1 cellular context compared by ENCODE assay signal in genomic region chr6:56739836-56740815, GRCh38.
A peak's percentile ranks its signal among the peaks of the same experiment; 100 is the strongest.
TF ChIP-seq lines count a peak whose summit lies in the region.

No MANE protein-coding gene starts in this region.

TF ChIP-seq in HepG2, 621 proteins besides CTCF, POLR2A, EP300 and RAD21 (continued from another document and continues in another):
- TF ChIP-seq ZNF770 (CRISPR knock-in tag; IDR thresholded peaks at IDR 0.05) (peak; percentile 53), XRCC5 (optimal IDR thresholded peaks at IDR 0.05; ENCODE audit: low read length) (peak; percentile 14), JUND (CRISPR knock-in tag; IDR thresholded peaks at IDR 0.05) (no peak), ZNF280D (CRISPR knock-in tag; IDR thresholded peaks at IDR 0.05) (peak; percentile 55; the same call in 1 of the 2 replicates), ZNF569 (CRISPR knock-in tag; IDR thresholded peaks at IDR 0.05; ENCODE audit: borderline replicate concordance) (no peak), ARNTL (CRISPR knock-in tag; IDR thresholded peaks at IDR 0.05) (0 out of 2 replicates have a peak, but pooled peaks have one; percentile 26), ZNF570 (CRISPR knock-in tag; IDR thresholded peaks at IDR 0.05; ENCODE audit: borderline replicate concordance) (no peak), DRAP1 (CRISPR knock-in tag; IDR thresholded peaks at IDR 0.05) (0 out of 2 replicates have a peak, but pooled peaks have one; percentile 30), DNMT3B (CRISPR knock-in tag; conservative IDR thresholded peaks at IDR 0.05) (no peak), ATF2 (CRISPR knock-in tag; IDR thresholded peaks at IDR 0.05) (0 out of 2 replicates have a peak, but pooled peaks have one; percentile 58), ZNF329 (CRISPR knock-in tag; IDR thresholded peaks at IDR 0.05; ENCODE audit: low read depth) (no peak), ZNF7 (CRISPR knock-in tag; IDR thresholded peaks at IDR 0.05) (0 out of 2 replicates have a peak, but pooled peaks have one; percentile 53), HMGXB4 (CRISPR knock-in tag; IDR thresholded peaks at IDR 0.05; ENCODE audit: borderline replicate concordance in 1 of 2, low read depth in 1 of 2) (peak in 1 of 2 experiments; percentile 40; a peak in 1 of 4 replicates), PRDM10 (CRISPR knock-in tag; IDR thresholded peaks at IDR 0.05; ENCODE audit: low read depth) (peak; percentile 39; the same call in 1 of the 2 replicates), MIER2 (CRISPR knock-in tag; IDR thresholded peaks at IDR 0.05) (peak; percentile 56; the same call in 1 of the 2 replicates), NCOR1 (IDR thresholded peaks at IDR 0.05; ENCODE audit: borderline replicate concordance, low read length) (peak; percentile 97), HOMEZ (CRISPR knock-in tag; IDR thresholded peaks at IDR 0.05; ENCODE audit: low read depth) (peak; percentile 95), BRF2 (CRISPR knock-in tag; IDR thresholded peaks at IDR 0.05) (peak; percentile 68; the same call in 1 of the 2 replicates), NR2F6 (IDR thresholded peaks at IDR 0.05) (no peak; the same call in 1 of the 2 replicates), NR2F6 (CRISPR knock-in tag; IDR thresholded peaks at IDR 0.05) (peak; percentile 60; the same call in 1 of the 2 replicates), HINFP (CRISPR knock-in tag; IDR thresholded peaks at IDR 0.05; ENCODE audit: low read depth) (peak; percentile 22; the same call in 1 of the 2 replicates), GABPA (IDR thresholded peaks at IDR 0.05; ENCODE audit: low read depth, low read length) (no peak), GABPA (CRISPR knock-in tag; IDR thresholded peaks at IDR 0.05; ENCODE audit: low read depth) (0 out of 2 replicates have a peak, but pooled peaks have one; percentile 48), ELF3 (CRISPR knock-in tag; IDR thresholded peaks at IDR 0.05) (peak; percentile 44; the same call in 1 of the 2 replicates), IKZF5 (CRISPR knock-in tag; IDR thresholded peaks at IDR 0.05) (0 out of 2 replicates have a peak, but pooled peaks have one; percentile 21), ZGPAT (CRISPR knock-in tag; IDR thresholded peaks at IDR 0.05) (peak; percentile 70; the same call in 1 of the 2 replicates), CEBPG (CRISPR knock-in tag; IDR thresholded peaks at IDR 0.05) (peak; percentile 71), MAX (IDR thresholded peaks at IDR 0.05) (no peak; the same call in 1 of the 2 replicates), PPARG (CRISPR knock-in tag; conservative IDR thresholded peaks at IDR 0.05) (peak; percentile 52; the same call in 1 of the 2 replicates), ZNF605 (CRISPR knock-in tag; IDR thresholded peaks at IDR 0.05) (0 out of 2 replicates have a peak, but pooled peaks have one; percentile 23), RBFOX2 (IDR thresholded peaks at IDR 0.05; ENCODE audit: low read depth, low read length) (0 out of 2 replicates have a peak, but pooled peaks have one; percentile 23), KDM4B (CRISPR knock-in tag; IDR thresholded peaks at IDR 0.05) (peak; percentile 48; the same call in 1 of the 2 replicates), NR2C2 (CRISPR knock-in tag; IDR thresholded peaks at IDR 0.05; ENCODE audit: borderline replicate concordance) (peak; percentile 45; the same call in 1 of the 2 replicates), ZNF644 (CRISPR knock-in tag; IDR thresholded peaks at IDR 0.05; ENCODE audit: low read depth) (peak; percentile 98)
